17 cellular contexts compared by ENCODE assay signal in genomic region chr16:17356243-17356933, GRCh38.
"Had no signal": no experiment of that assay in that cellular context is flagged by ENCODE, and none has a peak within 500 bp of the region (broad histone marks: within the 10 kb centered on the region; RNA-seq: fewer than 3 reads in every experiment).

No MANE protein-coding gene starts in this region.

- H3K4me3 Mint-ChIP-seq: activated T-helper 17 cell treated with anti-CD3 and anti-CD28 coated beads, Interleukin-2, amount 50 U/mL, for 72 hours; stimulated activated naive CD8-positive, alpha-beta T cell treated with anti-CD3 and anti-CD28 coated beads, Interleukin-15, Interleukin-2, amounts not matched to agents 100 ng/mL and 50 ng/mL, for 24 hours; T-cell had no signal

- H3K9me3 ChIP-seq: adrenal gland, ovary, SK-N-SH, upper lobe of right lung had no signal

- H3K27ac ChIP-seq: adrenal gland, cardiac muscle cell, ovary, upper lobe of right lung had no signal

- DNase-seq: activated CD4-positive, alpha-beta T cell treated with anti-CD3 and anti-CD28 coated beads, Interleukin-2, amount 50 U/mL, for 48 hours; activated CD4-positive, CD25-positive, alpha-beta regulatory T cell treated with anti-CD3 and anti-CD28 coated beads, Interleukin-2, amount 50 U/mL, for 72 hours; activated naive CD4-positive, alpha-beta T cell treated with anti-CD3 and anti-CD28 coated beads, Interleukin-2, amount 50 U/mL, for 16 hours; adrenal gland; ovary; retina; SK-N-SH; stimulated activated CD4-positive, alpha-beta T cell treated with anti-CD3 and anti-CD28 coated beads, Interleukin-4, amount 100 ng/mL, for 4 hours; stimulated activated CD8-positive, alpha-beta memory T cell treated with anti-CD3 and anti-CD28 coated beads, Interleukin-4, amount 100 ng/mL, for 48 hours; T-cell; T1000; upper lobe of right lung had no signal

- H3K4me3 ChIP-seq: adrenal gland, cardiac muscle cell, ovary, upper lobe of right lung had no signal

- H3K27me3 Mint-ChIP-seq: activated T-helper 17 cell treated with anti-CD3 and anti-CD28 coated beads, Interleukin-2, amount 50 U/mL, for 72 hours; stimulated activated naive CD8-positive, alpha-beta T cell treated with anti-CD3 and anti-CD28 coated beads, Interleukin-15, Interleukin-2, amounts not matched to agents 100 ng/mL and 50 ng/mL, for 24 hours; T-cell had no signal

- H3K9me2 ChIP-seq: SK-N-SH had no signal

- H3K4me2 ChIP-seq: SK-N-SH had no signal

- FAIRE-seq: endometrium had no signal

- H3K27ac Mint-ChIP-seq: activated T-helper 17 cell treated with anti-CD3 and anti-CD28 coated beads, Interleukin-2, amount 50 U/mL, for 72 hours had no signal

- H3K36me3 ChIP-seq: adrenal gland, cardiac muscle cell, ovary, upper lobe of right lung had no signal

- H3K9me3 Mint-ChIP-seq: activated T-helper 17 cell treated with anti-CD3 and anti-CD28 coated beads, Interleukin-2, amount 50 U/mL, for 72 hours; neural crest cell; stimulated activated naive CD8-positive, alpha-beta T cell treated with anti-CD3 and anti-CD28 coated beads, Interleukin-15, Interleukin-2, amounts not matched to agents 100 ng/mL and 50 ng/mL, for 24 hours; T-cell had no signal

- H3K27me3 ChIP-seq: adrenal gland, cardiac muscle cell, ovary, upper lobe of right lung had no signal

- ATAC-seq: activated T-helper 17 cell treated with anti-CD3 and anti-CD28 coated beads, Interleukin-2, amount 50 U/mL, for 72 hours; T-cell had no signal
